Comparison of ENCODE assay signal across 8 cellular contexts in the genomic region with DNA sequence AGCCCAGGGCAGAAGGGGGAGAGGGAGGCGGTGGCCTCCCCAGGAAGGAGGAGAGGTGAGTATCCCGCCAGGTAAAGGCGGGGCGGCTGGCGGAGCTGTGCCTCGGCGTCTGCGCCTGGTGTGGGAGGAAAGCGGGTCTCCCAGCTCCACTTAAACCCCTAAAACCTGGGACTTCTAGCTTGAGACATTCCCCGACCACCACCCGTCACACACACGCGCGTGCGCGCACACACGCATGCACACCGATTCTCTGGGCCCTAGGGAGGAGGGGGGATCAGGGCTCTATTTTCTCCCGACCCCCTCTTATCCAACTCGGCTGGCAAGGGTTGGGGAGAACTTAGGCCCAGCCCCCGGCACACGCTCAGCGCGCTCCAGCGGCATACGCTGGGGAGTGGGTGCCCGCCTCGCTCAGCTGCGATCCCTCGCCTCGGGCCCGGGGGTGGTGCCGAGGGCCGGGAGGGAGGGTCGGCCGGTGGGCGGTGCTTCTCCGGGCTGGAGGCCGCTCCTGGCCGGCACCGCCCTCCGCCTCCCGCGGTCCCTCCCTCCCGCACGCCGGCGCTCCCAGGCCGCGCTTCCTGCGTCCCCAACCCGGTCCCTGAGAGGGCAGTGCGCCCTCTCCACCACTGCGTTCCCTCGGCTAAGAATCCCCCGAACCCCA. TPM values are rescaled to one million over a fixed set of nuclear protein-coding genes. Genes with fewer than 3 reads are reported as not detected.
DNase-seq lines count a peak whose midpoint lies in the region; ATAC-seq and TF ChIP-seq lines count a peak whose summit lies in the region.

TSS of gene TMEM51 (plus strand) at position 564 of the 658 bp plus-strand sequence. CDS start 61,341 bp downstream, outside the sequence.

- DNase-seq in NCI-H1436 (lab: John Stamatoyannopoulos, UW) (peak; percentile 64), NCI-H1436 treated with DMSO at 0.1 percent for 48 hours (lab: John Stamatoyannopoulos, UW) (no peak), NCI-H146 (lab: John Stamatoyannopoulos, UW) (peak; percentile 81), glomerular endothelial cell (ENCODE audit: extremely low read depth, low read depth, low spot score) (no peak), neural progenitor cell (ENCODE audit: low spot score) (peak; percentile 93), inferior parietal cortex (ENCODE audit: extremely low spot score) (no peak)
- DNase-seq in activated CD8-positive, alpha-beta T cell treated with anti-CD3 and anti-CD28 coated beads for 36 hours: no peak

- H3K27me3 ChIP-seq in neural progenitor cell: peaks cover 72% of the 10 kb centered on the region

- H3K4me3 ChIP-seq in neural progenitor cell: peak within 1 kb of the TSS; percentile 86

- H3K9me3 Mint-ChIP-seq in activated CD8-positive, alpha-beta T cell treated with anti-CD3 and anti-CD28 coated beads for 36 hours: no peaks in the 10 kb centered on the region
- H3K9me3 Mint-ChIP-seq in neural progenitor cell: no peaks in the 10 kb centered on the region

- peaks cover 15% of the 10 kb centered on the region for H3F3A ChIP-seq in neural progenitor cell (ENCODE audit: low read depth)

- H3K27ac Mint-ChIP-seq in activated CD8-positive, alpha-beta T cell treated with anti-CD3 and anti-CD28 coated beads for 36 hours: no peak within 1 kb of the TSS
- peak within 1 kb of the TSS; percentile 74 for H3K27ac Mint-ChIP-seq in neural progenitor cell

- peaks cover 23% of the 10 kb centered on the region for H3K4me1 Mint-ChIP-seq in activated CD8-positive, alpha-beta T cell treated with anti-CD3 and anti-CD28 coated beads for 36 hours (ENCODE audit: low read depth)
- H3K4me1 Mint-ChIP-seq in neural progenitor cell: peaks cover 44% of the 10 kb centered on the region

- no peaks in the 10 kb centered on the region for H3K36me3 Mint-ChIP-seq in activated CD8-positive, alpha-beta T cell treated with anti-CD3 and anti-CD28 coated beads for 36 hours (ENCODE audit: low read depth)
- H3K36me3 Mint-ChIP-seq in neural progenitor cell: peaks cover 4% of the 10 kb centered on the region

- H4K20me1 ChIP-seq in neural progenitor cell (ENCODE audit: low read depth): peaks cover 33% of the 10 kb centered on the region

- peak within 1 kb of the TSS; percentile 89 for H2AFZ ChIP-seq in neural progenitor cell (replicated peaks)

- intact Hi-C loops in activated CD8-positive, alpha-beta T cell treated with anti-CD3 and anti-CD28 coated beads for 36 hours (cut with micrococcal nuclease): loop anchor here (10.0 kb wide), 1 partner anchor 121 kb away; no protein-coding TSS in a partner anchor

- H3K9ac ChIP-seq in neural progenitor cell: no peak within 1 kb of the TSS

- H3K36me3 ChIP-seq in neural progenitor cell: no peaks in the 10 kb centered on the region

- peak within 1 kb of the TSS; percentile 24 for H3K4me3 Mint-ChIP-seq in activated CD8-positive, alpha-beta T cell treated with anti-CD3 and anti-CD28 coated beads for 36 hours
- peak within 1 kb of the TSS; percentile 95 for H3K4me3 Mint-ChIP-seq in neural progenitor cell

- H3K9me3 ChIP-seq in neural progenitor cell (ENCODE audit: low read depth): no peaks in the 10 kb centered on the region

- POLR2A ChIA-PET in activated CD8-positive, alpha-beta T cell treated with anti-CD3 and anti-CD28 coated beads for 36 hours (lab: Charles Lee): no interaction called here

- H3K4me1 ChIP-seq in neural progenitor cell: peaks cover 19% of the 10 kb centered on the region

- CTCF ChIA-PET in activated CD8-positive, alpha-beta T cell treated with anti-CD3 and anti-CD28 coated beads for 36 hours (lab: Charles Lee): interaction anchor here (0.7 to 3.6 kb wide), 5 partner anchors 24 to 95 kb away, joined by 3 to 18 read pairs (median 4); no protein-coding TSS in a partner anchor

- no peak within 1 kb of the TSS for H3K27ac ChIP-seq in neural progenitor cell

- no peak for TF ChIP-seq CTCF in activated CD8-positive, alpha-beta T cell treated with anti-CD3 and anti-CD28 coated beads for 36 hours (IDR thresholded peaks at IDR 0.05)
- TF ChIP-seq CTCF in neural progenitor cell (IDR thresholded peaks at IDR 0.05): no peak

- peaks cover 48% of the 10 kb centered on the region for H3K27me3 Mint-ChIP-seq in activated CD8-positive, alpha-beta T cell treated with anti-CD3 and anti-CD28 coated beads for 36 hours
- H3K27me3 Mint-ChIP-seq in neural progenitor cell (ENCODE audit: insufficient read depth, low read depth): peaks cover 22% of the 10 kb centered on the region

- ATAC-seq in activated CD8-positive, alpha-beta T cell treated with anti-CD3 and anti-CD28 coated beads for 36 hours: peak; percentile 11
- no peak for ATAC-seq in HG03342 (IDR thresholded peaks at IDR 0.05; ENCODE audit: unreplicated experiment)

- no peaks in the 10 kb centered on the region for H3K79me2 ChIP-seq in neural progenitor cell (ENCODE audit: low read depth)

- peak within 1 kb of the TSS; percentile 84 for H3K4me2 ChIP-seq in neural progenitor cell

RNA-seq across cellular contexts. Expression of gene TMEM51, which starts in this region (rescaled TPM):
- not detected for total RNA-seq in activated CD8-positive, alpha-beta T cell treated with anti-CD3 and anti-CD28 coated beads for 36 hours
- total RNA-seq in glomerular endothelial cell (36.6 and 46.2 TPM in 2 replicates), neural progenitor cell (ENCODE audit: low replicate concordance) (5.2 and 6.2 TPM in 2 replicates)

Comparison
In these comparisons a context has a peak if more than half of its experiments do, and no peak if none do; other contexts are left out.
1. DNase-seq: peak in NCI-H1436 (single experiment), NCI-H146 (single experiment) and neural progenitor cell (single experiment); none in NCI-H1436 treated with DMSO at 0.1 percent for 48 hours (single experiment), activated CD8-positive, alpha-beta T cell treated with anti-CD3 and anti-CD28 coated beads for 36 hours (single experiment), glomerular endothelial cell (single experiment) and inferior parietal cortex (single experiment).
2. Peak in ATAC-seq in activated CD8-positive, alpha-beta T cell treated with anti-CD3 and anti-CD28 coated beads for 36 hours; RNA of the gene not detected or under 1 TPM.